22 cellular contexts compared by ENCODE assay signal in the genomic region with DNA sequence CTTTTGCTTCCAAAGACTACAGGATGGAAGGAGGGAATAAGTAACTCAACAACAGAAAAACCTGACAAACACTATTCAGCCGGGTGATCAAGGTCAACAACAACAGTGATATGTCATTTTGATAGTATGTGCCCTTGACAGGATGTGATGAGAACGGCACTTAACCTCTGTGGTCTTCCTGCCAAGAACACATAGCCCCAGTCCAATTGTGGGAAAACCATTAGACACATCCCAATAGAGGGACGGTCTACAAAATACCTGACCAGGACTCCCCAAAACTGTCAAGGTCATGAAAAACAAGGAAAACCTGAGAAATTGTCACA. TPM values are rescaled to one million over a fixed set of nuclear protein-coding genes. Genes with fewer than 3 reads are reported as not detected.
"Had no signal": no experiment of that assay in that cellular context is flagged by ENCODE, and none has a peak within 500 bp of the region (broad histone marks: within the 10 kb centered on the region; RNA-seq: fewer than 3 reads in every experiment).

No MANE protein-coding gene starts in this region.

- H3K4me1 ChIP-seq: gastroesophageal sphincter, pancreas, tibial artery had no signal

- H3K36me3 Mint-ChIP-seq: activated CD4-positive, alpha-beta memory T cell treated with anti-CD3 and anti-CD28 coated beads for 36 hours; activated naive CD8-positive, alpha-beta T cell treated with anti-CD3 and anti-CD28 coated beads, Interleukin-2, amount 10 ng/mL, durations not matched to agents 7 days and 5 days; memory B cell; stimulated activated naive B cell treated with anti-CD40 and anti-IgM and Interleukin-4, amounts not matched to agents 10 μg/mL and 1 μg/mL and 100 μg/mL, for 72 hours; T-cell; WTC11 had no signal

- H3K4me1 Mint-ChIP-seq: activated T-helper 17 cell treated with anti-CD3 and anti-CD28 coated beads, Interleukin-2, amount 50 U/mL, for 72 hours; memory B cell; stimulated activated naive B cell treated with anti-CD40 and anti-IgM and Interleukin-4, amounts not matched to agents 10 μg/mL and 1 μg/mL and 100 μg/mL, for 72 hours; T-cell had no signal

- H3K9me3 Mint-ChIP-seq: activated CD4-positive, alpha-beta memory T cell treated with anti-CD3 and anti-CD28 coated beads for 36 hours; activated naive CD8-positive, alpha-beta T cell treated with anti-CD3 and anti-CD28 coated beads, Interleukin-2, amount 10 ng/mL, durations not matched to agents 7 days and 5 days; activated T-helper 17 cell treated with anti-CD3 and anti-CD28 coated beads, Interleukin-2, amount 50 U/mL, for 72 hours; memory B cell; stimulated activated naive B cell treated with anti-CD40 and anti-IgM and Interleukin-4, amounts not matched to agents 10 μg/mL and 1 μg/mL and 100 μg/mL, for 72 hours; T-cell; WTC11 had no signal

- H3K27ac Mint-ChIP-seq: activated CD4-positive, alpha-beta memory T cell treated with anti-CD3 and anti-CD28 coated beads for 36 hours; activated naive CD8-positive, alpha-beta T cell treated with anti-CD3 and anti-CD28 coated beads, Interleukin-2, amount 10 ng/mL, durations not matched to agents 7 days and 5 days; activated T-helper 17 cell treated with anti-CD3 and anti-CD28 coated beads, Interleukin-2, amount 50 U/mL, for 72 hours; memory B cell; naive thymus-derived CD4-positive, alpha-beta T cell; stimulated activated naive B cell treated with anti-CD40 and anti-IgM and Interleukin-4, amounts not matched to agents 10 μg/mL and 1 μg/mL and 100 μg/mL, for 72 hours; T-cell; WTC11 had no signal

- H3K27me3 ChIP-seq: gastroesophageal sphincter, pancreas, tibial artery had no signal

- ATAC-seq: activated T-helper 17 cell treated with anti-CD3 and anti-CD28 coated beads, Interleukin-2, amount 50 U/mL, for 72 hours; esophagus mucosa; gastroesophageal sphincter; mucosa of descending colon; naive thymus-derived CD4-positive, alpha-beta T cell; pancreas; stimulated activated naive B cell treated with anti-CD40 and anti-IgM and Interleukin-4, amounts not matched to agents 10 μg/mL and 1 μg/mL and 100 μg/mL, for 72 hours; T-cell had no signal

- H3K4me3 Mint-ChIP-seq: activated CD4-positive, alpha-beta memory T cell treated with anti-CD3 and anti-CD28 coated beads for 36 hours; activated naive CD8-positive, alpha-beta T cell treated with anti-CD3 and anti-CD28 coated beads, Interleukin-2, amount 10 ng/mL, durations not matched to agents 7 days and 5 days; activated T-helper 17 cell treated with anti-CD3 and anti-CD28 coated beads, Interleukin-2, amount 50 U/mL, for 72 hours; memory B cell; naive thymus-derived CD4-positive, alpha-beta T cell; stimulated activated naive B cell treated with anti-CD40 and anti-IgM and Interleukin-4, amounts not matched to agents 10 μg/mL and 1 μg/mL and 100 μg/mL, for 72 hours; T-cell; WTC11 had no signal

- H3K9me3 ChIP-seq: gastroesophageal sphincter, heart right ventricle, mucosa of descending colon, neutrophil, pancreas, tibial artery had no signal

- H3K27ac ChIP-seq: gastroesophageal sphincter, neutrophil, pancreas, tibial artery had no signal

- H3K4me3 ChIP-seq: gastroesophageal sphincter, heart right ventricle, mucosa of descending colon, pancreas, tibial artery had no signal

- DNase-seq: activated CD4-positive, alpha-beta memory T cell treated with anti-CD3 and anti-CD28 coated beads for 36 hours; activated CD4-positive, alpha-beta T cell treated with anti-CD3 and anti-CD28 coated beads for 4 hours; activated naive CD4-positive, alpha-beta T cell treated with Interleukin-2 at 50 U/mL for 16 hours; activated naive CD8-positive, alpha-beta T cell treated with anti-CD3 and anti-CD28 coated beads, Interleukin-2, amount 10 ng/mL, durations not matched to agents 7 days and 5 days; activated T-cell treated with anti-CD3 and anti-CD28 coated beads, Interleukin-2, amount 50 U/mL, for 1 hour; cortex of kidney; effector CD4-positive, alpha-beta T cell; mucosa of descending colon; naive thymus-derived CD4-positive, alpha-beta T cell; pancreas; stimulated activated naive B cell treated with anti-CD40 and anti-IgM and Interleukin-4, amounts not matched to agents 10 μg/mL and 1 μg/mL and 100 μg/mL, for 72 hours; T-cell had no signal

- H3K36me3 ChIP-seq: gastroesophageal sphincter, heart right ventricle, neutrophil, pancreas, tibial artery had no signal

RNA-seq across cellular contexts. Expression of gene AMER2, which starts 43.1 kb away (rescaled TPM):
- total RNA-seq: activated CD4-positive, alpha-beta memory T cell treated with anti-CD3 and anti-CD28 coated beads for 36 hours; activated naive CD8-positive, alpha-beta T cell treated with anti-CD3 and anti-CD28 coated beads, Interleukin-2, amount 10 ng/mL, durations not matched to agents 7 days and 5 days; activated T-helper 17 cell treated with anti-CD3 and anti-CD28 coated beads, Interleukin-2, amount 50 U/mL, for 72 hours; esophagus mucosa; heart right ventricle; liver; naive thymus-derived CD4-positive, alpha-beta T cell; pancreas; pulmonary artery endothelial cell had no signal
- polyA plus RNA-seq: heart right ventricle, liver had no signal
